In genomic region chr10:11824825-11825224, GRCh38 we compare ENCODE assay signal across 1 cellular context.
TF ChIP-seq lines count a peak whose summit lies in the region.

No MANE protein-coding gene starts in this region.

TF ChIP-seq in K562, 482 proteins besides CTCF, POLR2A, EP300 and RAD21 (continued from another document):
- TF ChIP-seq MNT (conservative IDR thresholded peaks at IDR 0.05) (peak in 1 of 2 experiments; percentile 55; a peak in 2 of 4 replicates), ZNF143 (CRISPR knock-in tag; IDR thresholded peaks at IDR 0.05) (no peak), NEUROD1 (IDR thresholded peaks at IDR 0.05; ENCODE audit: borderline replicate concordance, low read depth, low read length, partially characterized antibody) (peak; percentile 47), TEAD4 (IDR thresholded peaks at IDR 0.05; ENCODE audit: low read length) (peak; percentile 90), TEAD4 (CRISPR knock-in tag; IDR thresholded peaks at IDR 0.05; ENCODE audit: borderline replicate concordance) (no peak), ZNF830 (CRISPR knock-in tag; IDR thresholded peaks at IDR 0.05) (no peak), SMAD4 (CRISPR knock-in tag; conservative IDR thresholded peaks at IDR 0.05) (peak; percentile 44; the same call in 1 of the 2 replicates), GATA2 (CRISPR knock-in tag; IDR thresholded peaks at IDR 0.05) (peak; percentile 40; the same call in 1 of the 2 replicates), CBFA2T2 (conservative IDR thresholded peaks at IDR 0.05) (peak; percentile 75), CREB3L1 (IDR thresholded peaks at IDR 0.05; ENCODE audit: borderline replicate concordance, low read depth) (peak; percentile 41; the same call in 1 of the 2 replicates), CXXC5 (CRISPR knock-in tag; IDR thresholded peaks at IDR 0.05) (peak; percentile 57), ZNF347 (CRISPR knock-in tag; IDR thresholded peaks at IDR 0.05; ENCODE audit: low read depth) (no peak), ZNF696 (CRISPR knock-in tag; conservative IDR thresholded peaks at IDR 0.05) (no peak), STAT5A (IDR thresholded peaks at IDR 0.05; ENCODE audit: borderline replicate concordance, low read length) (peak; percentile 57; the same call in 1 of the 2 replicates), PRPF4 (IDR thresholded peaks at IDR 0.05; ENCODE audit: insufficient read depth, low read depth, low read length, poor library complexity, severe bottlenecking) (no peak), MTA2 (IDR thresholded peaks at IDR 0.05; ENCODE audit: low read depth) (peak; percentile 41), CBX8 (IDR thresholded peaks at IDR 0.05; ENCODE audit: borderline replicate concordance, extremely low read depth, low read depth, low read length, poor library complexity, severe bottlenecking) (no peak), DDX20 (tag; IDR thresholded peaks at IDR 0.05; ENCODE audit: low read depth) (no peak)
